Comparison of ENCODE assay signal across 9 cellular contexts in the genomic region with DNA sequence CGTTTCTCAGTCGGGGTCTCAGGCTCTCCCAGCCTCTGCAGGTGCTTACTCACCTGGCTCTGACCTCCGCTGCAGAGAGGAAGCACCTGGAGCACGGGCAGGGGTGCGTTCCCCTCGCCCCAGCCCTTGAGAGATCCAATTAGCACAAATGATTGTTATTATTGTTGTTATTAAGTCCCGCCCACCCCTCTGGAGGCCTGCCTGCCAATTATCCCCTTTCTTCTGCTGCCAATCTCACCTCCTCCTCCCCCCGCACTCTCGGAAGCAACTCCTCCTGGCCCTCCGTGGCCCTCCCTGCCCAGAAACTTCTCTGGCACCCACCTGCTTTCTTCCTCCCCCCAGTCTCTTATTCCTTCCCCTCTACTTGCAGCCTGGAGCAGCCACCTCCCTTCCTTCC. TPM values are rescaled to one million over a fixed set of nuclear protein-coding genes. Genes with fewer than 3 reads are reported as not detected.
DNase-seq lines count a peak whose midpoint lies in the region; ATAC-seq lines count a peak whose summit lies in the region.
"Had no signal": no experiment of that assay in that cellular context is flagged by ENCODE, and none has a peak within 500 bp of the region (broad histone marks: within the 10 kb centered on the region; RNA-seq: fewer than 3 reads in every experiment).

No MANE protein-coding gene starts in this region.

- H3K9ac ChIP-seq in skeletal muscle tissue (ENCODE audit: low read depth in 1 of 3, low read length in 3 of 3), result peak overlapping the region in 2 of 3 donors; percentile 40 to 42

- H3K27me3 Mint-ChIP-seq in T-helper 2 cell treated with Interferon-gamma antibody and Interleukin-4, amounts not matched to agents 5 μg/mL and 100 μg/mL, for 36 hours (ENCODE audit: low read depth), result no peaks in the 10 kb centered on the region
- no peaks in the 10 kb centered on the region for H3K27me3 Mint-ChIP-seq in effector memory CD8-positive, alpha-beta T cell

- H3K27ac Mint-ChIP-seq in T-helper 2 cell treated with Interferon-gamma antibody and Interleukin-4, amounts not matched to agents 5 μg/mL and 100 μg/mL, for 36 hours, result peak overlapping the region; percentile 74
- H3K27ac Mint-ChIP-seq in effector memory CD8-positive, alpha-beta T cell, result peak overlapping the region; percentile 80 to 93

- H3K27me3 ChIP-seq in skeletal muscle tissue (ENCODE audit: control insufficient read depth in 3 of 3, insufficient read depth in 3 of 3, low read length in 3 of 3), result no peaks in the 10 kb centered on the region

- peaks cover 10% of the 10 kb centered on the region for H3K36me3 Mint-ChIP-seq in T-helper 2 cell treated with Interferon-gamma antibody and Interleukin-4, amounts not matched to agents 5 μg/mL and 100 μg/mL, for 36 hours (ENCODE audit: low read depth)
- peaks cover 16% of the 10 kb centered on the region for H3K36me3 Mint-ChIP-seq in effector memory CD8-positive, alpha-beta T cell (ENCODE audit: insufficient read depth)

- peaks cover 68 to 79% (median 74%) of the 10 kb centered on the region in 3 donors for H3K4me1 ChIP-seq in skeletal muscle tissue (ENCODE audit: control insufficient read depth in 3 of 3, insufficient read depth in 3 of 3, low read length in 3 of 3)

- no peak overlapping the region for H3K4me3 Mint-ChIP-seq in T-helper 2 cell treated with Interferon-gamma antibody and Interleukin-4, amounts not matched to agents 5 μg/mL and 100 μg/mL, for 36 hours
- H3K4me3 Mint-ChIP-seq in effector memory CD8-positive, alpha-beta T cell, result peak overlapping the region; percentile 42 to 61

- no peak for ATAC-seq in effector memory CD8-positive, alpha-beta T cell (replicated peaks)
- no peak for ATAC-seq in GM21529 (IDR thresholded peaks at IDR 0.05; ENCODE audit: unreplicated experiment)

- H3K36me3 ChIP-seq in skeletal muscle tissue (ENCODE audit: control insufficient read depth in 3 of 3, insufficient read depth in 3 of 3, low read length in 3 of 3), result peaks cover 0 to 2% (median 0%) of the 10 kb centered on the region in 3 donors

- H3K9me3 ChIP-seq in skeletal muscle tissue (ENCODE audit: control insufficient read depth in 3 of 3, low read length in 3 of 3), result no peaks in the 10 kb centered on the region

- no peak overlapping the region for H3K4me3 ChIP-seq in skeletal muscle tissue (ENCODE audit: low read length in 3 of 3)

- H3K9me3 Mint-ChIP-seq in T-helper 2 cell treated with Interferon-gamma antibody and Interleukin-4, amounts not matched to agents 5 μg/mL and 100 μg/mL, for 36 hours, result no peaks in the 10 kb centered on the region
- no peaks in the 10 kb centered on the region for H3K9me3 Mint-ChIP-seq in effector memory CD8-positive, alpha-beta T cell

- H3K27ac ChIP-seq in skeletal muscle tissue (ENCODE audit: low read depth, low read length), result peak overlapping the region; percentile 69

- no peak for DNase-seq in T-helper 2 cell treated with Interferon-gamma antibody and Interleukin-4, amounts not matched to agents 5 μg/mL and 100 μg/mL, for 36 hours (ENCODE audit: low spot score)
- DNase-seq in T-helper 2 cell (no peak), NCI-H2227 treated with DMSO at 0.1 percent for 48 hours (lab: John Stamatoyannopoulos, UW) (peak; percentile 64), SIG-M5 (lab: John Stamatoyannopoulos, UW) (no peak), GOT3 (lab: John Stamatoyannopoulos, UW) (no peak)
- DNase-seq in effector memory CD8-positive, alpha-beta T cell, result no peak
- DNase-seq: IMR-90 had no signal

- H3K4me1 Mint-ChIP-seq in T-helper 2 cell treated with Interferon-gamma antibody and Interleukin-4, amounts not matched to agents 5 μg/mL and 100 μg/mL, for 36 hours (ENCODE audit: low read depth), result peaks cover 24% of the 10 kb centered on the region
- H3K4me1 Mint-ChIP-seq in effector memory CD8-positive, alpha-beta T cell (ENCODE audit: low read depth in 2 of 2), result peaks cover 41 to 50% of the 10 kb centered on the region in 2 donors

RNA-seq across cellular contexts. Expression of a gene that starts 8.8 kb away (rescaled TPM):
- total RNA-seq in skeletal muscle tissue, result 34.4 TPM

RNA-seq across cellular contexts. Expression of a gene that starts 28.8 kb away (rescaled TPM):
- total RNA-seq in skeletal muscle tissue, result 7.3 TPM
